11 cellular contexts compared by ENCODE assay signal in the genomic region with DNA sequence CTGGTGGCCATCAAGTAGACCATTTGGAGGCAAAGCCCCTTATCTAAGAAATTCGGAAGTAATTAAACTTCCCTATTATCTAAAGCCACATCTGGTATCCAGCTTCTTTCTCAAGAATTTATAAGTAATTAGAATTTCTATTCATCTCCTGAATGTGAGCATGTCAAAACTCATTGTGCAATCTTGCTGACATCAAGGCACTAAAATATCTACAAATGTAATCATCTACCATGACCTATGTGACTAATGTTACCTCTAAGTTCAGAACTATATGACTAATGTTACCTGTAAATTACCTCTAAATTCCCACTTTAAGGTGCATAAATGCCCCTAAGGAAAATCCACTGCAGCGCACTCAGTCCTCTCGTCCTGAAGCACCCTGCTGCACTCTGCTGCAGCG.
"Had no signal": no experiment of that assay in that cellular context is flagged by ENCODE, and none has a peak within 500 bp of the region (broad histone marks: within the 10 kb centered on the region; RNA-seq: fewer than 3 reads in every experiment).

No MANE protein-coding gene starts in this region.

- H3K9me3 Mint-ChIP-seq: stimulated activated effector memory CD8-positive, alpha-beta T cell treated with anti-CD3 and anti-CD28 coated beads, Interleukin-12 subunit alpha, Interleukin-12 subunit beta, amount 100 ng/mL, for 72 hours had no signal

- H3K9me3 ChIP-seq: ascending aorta, left lung, mucosa of descending colon, ovary had no signal

- H3K27ac ChIP-seq: ascending aorta, left lung, ovary had no signal

- H3K4me1 Mint-ChIP-seq: naive thymus-derived CD4-positive, alpha-beta T cell; stimulated activated effector memory CD8-positive, alpha-beta T cell treated with anti-CD3 and anti-CD28 coated beads, Interleukin-12 subunit alpha, Interleukin-12 subunit beta, amount 100 ng/mL, for 72 hours had no signal

- H3K27ac Mint-ChIP-seq: naive thymus-derived CD4-positive, alpha-beta T cell; stimulated activated effector memory CD8-positive, alpha-beta T cell treated with anti-CD3 and anti-CD28 coated beads, Interleukin-12 subunit alpha, Interleukin-12 subunit beta, amount 100 ng/mL, for 72 hours had no signal

- FAIRE-seq: urothelium cell line had no signal

- H3K27me3 ChIP-seq: ascending aorta, left lung, ovary had no signal

- H3K4me3 ChIP-seq: ascending aorta, left lung, mucosa of descending colon, ovary had no signal

- H3K4me3 Mint-ChIP-seq: naive thymus-derived CD4-positive, alpha-beta T cell; stimulated activated effector memory CD8-positive, alpha-beta T cell treated with anti-CD3 and anti-CD28 coated beads, Interleukin-12 subunit alpha, Interleukin-12 subunit beta, amount 100 ng/mL, for 72 hours had no signal

- H3K36me3 Mint-ChIP-seq: naive thymus-derived CD4-positive, alpha-beta T cell; stimulated activated effector memory CD8-positive, alpha-beta T cell treated with anti-CD3 and anti-CD28 coated beads, Interleukin-12 subunit alpha, Interleukin-12 subunit beta, amount 100 ng/mL, for 72 hours had no signal

- H3K36me3 ChIP-seq: ascending aorta, left lung, ovary had no signal

- ATAC-seq: left lung; mucosa of descending colon; naive thymus-derived CD4-positive, alpha-beta T cell; stimulated activated effector memory CD8-positive, alpha-beta T cell treated with anti-CD3 and anti-CD28 coated beads, Interleukin-12 subunit alpha, Interleukin-12 subunit beta, amount 100 ng/mL, for 72 hours had no signal

- DNase-seq: activated CD4-positive, CD25-positive, alpha-beta regulatory T cell treated with anti-CD3 and anti-CD28 coated beads, Interleukin-2, amount 50 U/mL, for 72 hours; activated naive CD4-positive, alpha-beta T cell; activated T-cell treated with anti-CD3 and anti-CD28 coated beads for 4 hours; left lung; mucosa of descending colon; naive thymus-derived CD4-positive, alpha-beta T cell; ovary; T1000 had no signal

- H3K4me1 ChIP-seq: ascending aorta, left lung had no signal
